ENCODE assay signal across 30 cellular contexts in the genomic region with DNA sequence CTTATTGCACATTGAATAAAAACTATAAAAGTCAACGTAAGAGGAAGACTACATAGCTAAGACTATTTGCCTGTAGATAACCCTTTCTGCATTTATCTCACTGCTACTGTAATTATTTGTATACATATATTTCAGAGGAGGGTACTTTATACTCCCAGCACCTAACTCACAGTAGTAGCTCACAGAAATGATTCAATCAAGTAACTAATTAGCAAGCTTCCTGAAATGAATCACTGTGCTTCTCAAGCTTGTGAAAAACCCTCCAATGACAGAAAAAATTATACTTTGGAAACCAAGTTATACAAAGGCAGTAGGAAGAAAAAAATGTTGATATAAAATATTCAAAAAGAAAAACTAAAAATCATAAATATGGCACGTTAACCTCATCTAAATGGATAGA.
"Had no signal": no experiment of that assay in that cellular context is flagged by ENCODE, and none has a peak within 500 bp of the region (broad histone marks: within the 10 kb centered on the region; RNA-seq: fewer than 3 reads in every experiment).

No MANE protein-coding gene starts in this region.

- H3K27me3 ChIP-seq: ascending aorta, breast epithelium, dorsolateral prefrontal cortex, esophagus muscularis mucosa, foreskin keratinocyte, gastrocnemius medialis, heart left ventricle had no signal

- H3K9me3 ChIP-seq: ascending aorta, breast epithelium, esophagus muscularis mucosa, gastrocnemius medialis, heart left ventricle had no signal

- DNase-seq: activated CD4-positive, alpha-beta memory T cell treated with anti-CD3 and anti-CD28 coated beads for 36 hours; activated CD4-positive, alpha-beta T cell treated with anti-CD3 and anti-CD28 coated beads, Interleukin-2, amount 10 ng/mL, durations not matched to agents 24 days and 14 days; activated CD8-positive, alpha-beta memory T cell treated with anti-CD3 and anti-CD28 coated beads, Interleukin-2, amount 10 ng/mL, durations not matched to agents 7 days and 5 days; activated CD8-positive, alpha-beta memory T cell treated with anti-CD3 and anti-CD28 coated beads, Interleukin-2, amount 50 U/mL, for 4 hours; activated CD8-positive, alpha-beta T cell treated with anti-CD3 and anti-CD28 coated beads, Interleukin-2, amount 10 ng/mL, durations not matched to agents 7 days and 5 days; activated gamma-delta T cell; activated naive CD4-positive, alpha-beta T cell; activated naive CD4-positive, alpha-beta T cell treated with anti-CD3 and anti-CD28 coated beads, Interleukin-2, amount 10 ng/mL, durations not matched to agents 7 days and 5 days; activated naive CD8-positive, alpha-beta T cell treated with anti-CD3 and anti-CD28 coated beads, Interleukin-2, amount 10 ng/mL, durations not matched to agents 7 days and 5 days; activated T-cell treated with anti-CD3 and anti-CD28 coated beads, Interleukin-2, amount 50 U/mL, for 1 hour; activated T-cell treated with anti-CD3 and anti-CD28 coated beads, Interleukin-2, amount 50 U/mL, for 48 hours; dorsolateral prefrontal cortex; effector memory CD4-positive, alpha-beta T cell; endodermal cell; erythroblast; foreskin keratinocyte; gastrocnemius medialis; glutamatergic neuron; heart left ventricle had no signal

- ATAC-seq: activated CD8-positive, alpha-beta memory T cell treated with anti-CD3 and anti-CD28 coated beads, Interleukin-2, amount 10 ng/mL, durations not matched to agents 7 days and 5 days; activated CD8-positive, alpha-beta T cell treated with anti-CD3 and anti-CD28 coated beads, Interleukin-2, amount 10 ng/mL, durations not matched to agents 7 days and 5 days; foreskin keratinocyte; gastrocnemius medialis; heart left ventricle; WTC11 had no signal

- H3K27ac Mint-ChIP-seq: activated CD4-positive, alpha-beta memory T cell treated with anti-CD3 and anti-CD28 coated beads for 36 hours; activated CD4-positive, alpha-beta T cell treated with anti-CD3 and anti-CD28 coated beads, Interleukin-2, amount 10 ng/mL, durations not matched to agents 24 days and 14 days; activated CD8-positive, alpha-beta memory T cell treated with anti-CD3 and anti-CD28 coated beads, Interleukin-2, amount 10 ng/mL, durations not matched to agents 7 days and 5 days; activated CD8-positive, alpha-beta T cell treated with anti-CD3 and anti-CD28 coated beads, Interleukin-2, amount 10 ng/mL, durations not matched to agents 7 days and 5 days; activated naive CD4-positive, alpha-beta T cell treated with anti-CD3 and anti-CD28 coated beads, Interleukin-2, amount 10 ng/mL, durations not matched to agents 7 days and 5 days; activated naive CD4-positive, alpha-beta T cell treated with anti-CD3 and anti-CD28 coated beads, Interleukin-2, amount 50 U/mL, for 72 hours; activated naive CD8-positive, alpha-beta T cell treated with anti-CD3 and anti-CD28 coated beads, Interleukin-2, amount 10 ng/mL, durations not matched to agents 7 days and 5 days; activated T-helper 1 cell treated with anti-CD3 and anti-CD28 coated beads, Interleukin-12 subunit alpha, Interleukin-12 subunit beta, Interleukin-2, Interleukin-4 antibody, amounts not matched to agents 30 ng/mL and 10 ng/mL and 1 ng/mL, durations not matched to agents 14 hours and 24 hours and 36 hours; dendritic cell treated with granulocyte-macrophage colony-stimulating factor and Interleukin-4, amounts not matched to agents 40 ng/mL and 50 ng/mL, for 4 days; endodermal cell; WTC11 had no signal

- H3K4me1 Mint-ChIP-seq: activated CD8-positive, alpha-beta memory T cell treated with anti-CD3 and anti-CD28 coated beads, Interleukin-2, amount 10 ng/mL, durations not matched to agents 7 days and 5 days; activated naive CD4-positive, alpha-beta T cell treated with anti-CD3 and anti-CD28 coated beads, Interleukin-2, amount 10 ng/mL, durations not matched to agents 7 days and 5 days; activated naive CD8-positive, alpha-beta T cell treated with anti-CD3 and anti-CD28 coated beads, Interleukin-2, amount 10 ng/mL, durations not matched to agents 7 days and 5 days had no signal

- H3K9me3 Mint-ChIP-seq: activated CD4-positive, alpha-beta memory T cell treated with anti-CD3 and anti-CD28 coated beads for 36 hours; activated CD4-positive, alpha-beta T cell treated with anti-CD3 and anti-CD28 coated beads, Interleukin-2, amount 10 ng/mL, durations not matched to agents 24 days and 14 days; activated naive CD4-positive, alpha-beta T cell treated with anti-CD3 and anti-CD28 coated beads, Interleukin-2, amount 10 ng/mL, durations not matched to agents 7 days and 5 days; activated naive CD4-positive, alpha-beta T cell treated with anti-CD3 and anti-CD28 coated beads, Interleukin-2, amount 50 U/mL, for 72 hours; activated naive CD8-positive, alpha-beta T cell treated with anti-CD3 and anti-CD28 coated beads, Interleukin-2, amount 10 ng/mL, durations not matched to agents 7 days and 5 days; activated T-helper 1 cell treated with anti-CD3 and anti-CD28 coated beads, Interleukin-12 subunit alpha, Interleukin-12 subunit beta, Interleukin-2, Interleukin-4 antibody, amounts not matched to agents 30 ng/mL and 10 ng/mL and 1 ng/mL, durations not matched to agents 14 hours and 24 hours and 36 hours; central memory CD8-positive, alpha-beta T cell; dendritic cell treated with granulocyte-macrophage colony-stimulating factor and Interleukin-4, amounts not matched to agents 40 ng/mL and 50 ng/mL, for 4 days had no signal

- H3K4me1 ChIP-seq: ascending aorta, breast epithelium, esophagus muscularis mucosa, foreskin keratinocyte had no signal

- H3K36me3 ChIP-seq: breast epithelium, esophagus muscularis mucosa, gastrocnemius medialis had no signal

- H3K4me3 Mint-ChIP-seq: activated CD4-positive, alpha-beta memory T cell treated with anti-CD3 and anti-CD28 coated beads for 36 hours; activated CD4-positive, alpha-beta T cell treated with anti-CD3 and anti-CD28 coated beads, Interleukin-2, amount 10 ng/mL, durations not matched to agents 24 days and 14 days; activated CD8-positive, alpha-beta memory T cell treated with anti-CD3 and anti-CD28 coated beads, Interleukin-2, amount 10 ng/mL, durations not matched to agents 7 days and 5 days; activated CD8-positive, alpha-beta T cell treated with anti-CD3 and anti-CD28 coated beads, Interleukin-2, amount 10 ng/mL, durations not matched to agents 7 days and 5 days; activated naive CD4-positive, alpha-beta T cell treated with anti-CD3 and anti-CD28 coated beads, Interleukin-2, amount 10 ng/mL, durations not matched to agents 7 days and 5 days; activated naive CD8-positive, alpha-beta T cell treated with anti-CD3 and anti-CD28 coated beads, Interleukin-2, amount 10 ng/mL, durations not matched to agents 7 days and 5 days; activated T-helper 1 cell treated with anti-CD3 and anti-CD28 coated beads, Interleukin-12 subunit alpha, Interleukin-12 subunit beta, Interleukin-2, Interleukin-4 antibody, amounts not matched to agents 30 ng/mL and 10 ng/mL and 1 ng/mL, durations not matched to agents 14 hours and 24 hours and 36 hours; brain; central memory CD8-positive, alpha-beta T cell; dendritic cell treated with granulocyte-macrophage colony-stimulating factor and Interleukin-4, amounts not matched to agents 40 ng/mL and 50 ng/mL, for 4 days; endodermal cell; WTC11 had no signal

- H3K27ac ChIP-seq: ascending aorta, breast epithelium, coronary artery, dorsolateral prefrontal cortex, esophagus muscularis mucosa, foreskin keratinocyte, gastrocnemius medialis, heart left ventricle, VCaP had no signal

- H3K4me3 ChIP-seq: ascending aorta, breast epithelium, coronary artery, dorsolateral prefrontal cortex, esophagus muscularis mucosa, gastrocnemius medialis, heart left ventricle had no signal

- H3K27me3 Mint-ChIP-seq: activated CD4-positive, alpha-beta memory T cell treated with anti-CD3 and anti-CD28 coated beads for 36 hours; activated CD4-positive, alpha-beta T cell treated with anti-CD3 and anti-CD28 coated beads, Interleukin-2, amount 10 ng/mL, durations not matched to agents 24 days and 14 days; activated CD8-positive, alpha-beta memory T cell treated with anti-CD3 and anti-CD28 coated beads, Interleukin-2, amount 10 ng/mL, durations not matched to agents 7 days and 5 days; activated naive CD4-positive, alpha-beta T cell treated with anti-CD3 and anti-CD28 coated beads, Interleukin-2, amount 10 ng/mL, durations not matched to agents 7 days and 5 days; activated naive CD8-positive, alpha-beta T cell treated with anti-CD3 and anti-CD28 coated beads, Interleukin-2, amount 10 ng/mL, durations not matched to agents 7 days and 5 days; brain; central memory CD8-positive, alpha-beta T cell; dendritic cell treated with granulocyte-macrophage colony-stimulating factor and Interleukin-4, amounts not matched to agents 40 ng/mL and 50 ng/mL, for 4 days had no signal
